ENCODE assay signal across 8 cellular contexts in the genomic region with DNA sequence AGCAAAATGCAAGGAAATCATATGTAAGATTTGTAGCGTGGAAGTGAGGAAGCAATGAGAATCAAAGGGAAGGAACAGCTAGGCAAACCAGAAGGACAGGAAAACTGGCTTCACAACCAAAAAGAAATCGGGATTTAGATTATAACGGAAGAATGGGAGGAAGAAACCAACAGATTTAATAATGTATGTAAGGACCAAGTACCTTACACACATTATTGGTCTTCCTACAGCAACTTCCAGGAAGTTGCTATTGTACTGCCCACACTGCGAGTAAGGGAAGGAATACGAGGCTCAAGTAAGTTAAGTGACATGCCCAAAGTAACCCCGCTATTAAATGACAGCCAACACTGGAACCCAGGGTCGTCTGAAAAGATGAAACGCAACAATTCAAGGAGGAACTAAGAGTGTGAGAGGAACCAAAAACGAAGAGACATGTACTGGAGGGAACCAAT. TPM values are rescaled to one million over a fixed set of nuclear protein-coding genes. Genes with fewer than 3 reads are reported as not detected.
DNase-seq lines count a peak whose midpoint lies in the region; ATAC-seq and TF ChIP-seq lines count a peak whose summit lies in the region.

No MANE protein-coding gene starts in this region.

- peak overlapping the region; percentile 88 for H3K4me2 ChIP-seq in KMS-11

- peak overlapping the region; percentile 97 for H3K27ac ChIP-seq in KMS-11
- H3K27ac ChIP-seq in effector memory CD4-positive, alpha-beta T cell (ENCODE audit: insufficient read depth, low read length, poor library complexity, severe bottlenecking): peak overlapping the region; percentile 92

- H3K36me3 ChIP-seq in ES-I3 (ENCODE audit: insufficient read depth, low read length) (peaks cover 8% of the 10 kb centered on the region), KMS-11 (ENCODE audit: insufficient read depth) (peaks cover 5% of the 10 kb centered on the region; the same call in 1 of the 2 replicates)
- peaks cover 17% of the 10 kb centered on the region for H3K36me3 ChIP-seq in effector memory CD4-positive, alpha-beta T cell (ENCODE audit: control insufficient read depth, insufficient read depth, low read length)

- H3K4me3 ChIP-seq in KMS-11 (IDR thresholded peaks at IDR 0.05; ENCODE audit: insufficient read depth, low read depth, low read length): no peak overlapping the region
- H3K4me3 ChIP-seq in effector memory CD4-positive, alpha-beta T cell (ENCODE audit: insufficient read depth, low read depth, low read length, poor library complexity, severe bottlenecking): peak overlapping the region; percentile 73

- peak; percentile 76 for ATAC-seq in omental fat pad (ENCODE audit: low FRiP score)
- ATAC-seq in HG03571 (IDR thresholded peaks at IDR 0.05; ENCODE audit: unreplicated experiment): no peak
- ATAC-seq in HG02798 (IDR thresholded peaks at IDR 0.05; ENCODE audit: poor library complexity, unreplicated experiment): no peak

- H4K20me1 ChIP-seq in KMS-11 (ENCODE audit: insufficient read depth): no peaks in the 10 kb centered on the region

- H3K4me1 ChIP-seq in ES-I3 (ENCODE audit: insufficient read depth, low read length) (peaks cover 5% of the 10 kb centered on the region; the same call in 1 of the 2 replicates), KMS-11 (ENCODE audit: low read depth, poor library complexity, severe bottlenecking) (peaks cover 21% of the 10 kb centered on the region)
- H3K4me1 ChIP-seq in effector memory CD4-positive, alpha-beta T cell (ENCODE audit: control insufficient read depth, insufficient read depth, low read length, poor library complexity, severe bottlenecking): peaks cover 10% of the 10 kb centered on the region

- H3K9me3 ChIP-seq in ES-I3 (ENCODE audit: control insufficient read depth, insufficient read depth, low read length): no peaks in the 10 kb centered on the region
- no peaks in the 10 kb centered on the region for H3K9me3 ChIP-seq in effector memory CD4-positive, alpha-beta T cell (ENCODE audit: control insufficient read depth, low read length)

- no peak for TF ChIP-seq CTCF in KMS-11 (conservative IDR thresholded peaks at IDR 0.05; ENCODE audit: low read depth, low read length)
- no peak for TF ChIP-seq CTCF in omental fat pad (IDR thresholded peaks at IDR 0.05)

- H3K27me3 ChIP-seq in KMS-11 (ENCODE audit: insufficient read depth, low read depth): no peaks in the 10 kb centered on the region
- H3K27me3 ChIP-seq in effector memory CD4-positive, alpha-beta T cell (replicated peaks; ENCODE audit: control insufficient read depth, insufficient read depth, low read length, poor library complexity, severe bottlenecking): no peaks in the 10 kb centered on the region

- peak overlapping the region; percentile 77 for H3K9ac ChIP-seq in ES-I3 (ENCODE audit: low read depth, low read length)
- peak overlapping the region; percentile 95 for H3K9ac ChIP-seq in KMS-11

- no peak for DNase-seq in effector memory CD4-positive, alpha-beta T cell
- DNase-seq in omental fat pad (ENCODE audit: low spot score) (no peak), NCI-H1436 treated with DMSO at 0.1 percent for 48 hours (lab: John Stamatoyannopoulos, UW) (no peak), dermis blood vessel endothelial cell (no peak)

- peak overlapping the region; percentile 64 for H2AFZ ChIP-seq in KMS-11 (ENCODE audit: low read depth)

- H3K79me2 ChIP-seq in KMS-11 (ENCODE audit: insufficient read depth, low read depth): no peaks in the 10 kb centered on the region; the same call in 1 of the 2 replicates

RNA-seq across cellular contexts. Expression of a gene that starts 0.5 kb away (rescaled TPM):
- total RNA-seq in omental fat pad (10 to 100 TPM; 53.2 to 82.0 (median 66.2) TPM), dermis blood vessel endothelial cell (22.0 and 30.3 TPM in 2 replicates)

RNA-seq across cellular contexts. Expression of a gene that starts 25.9 kb away (rescaled TPM):
- total RNA-seq in omental fat pad (10 to 100 TPM in 1 of 4 donors, 1 to 10 TPM in 3; 4.0 to 11.7 (median 5.1) TPM), dermis blood vessel endothelial cell (8.7 and 11.5 TPM in 2 replicates)

RNA-seq across cellular contexts. Expression of a gene that starts 48.0 kb away (rescaled TPM):
- total RNA-seq in omental fat pad: 100 to 1,000 TPM; 248 to 355 (median 268) TPM
- 462 and 522 TPM in 2 replicates for total RNA-seq in dermis blood vessel endothelial cell
